30 cellular contexts compared by ENCODE assay signal in the genomic region with DNA sequence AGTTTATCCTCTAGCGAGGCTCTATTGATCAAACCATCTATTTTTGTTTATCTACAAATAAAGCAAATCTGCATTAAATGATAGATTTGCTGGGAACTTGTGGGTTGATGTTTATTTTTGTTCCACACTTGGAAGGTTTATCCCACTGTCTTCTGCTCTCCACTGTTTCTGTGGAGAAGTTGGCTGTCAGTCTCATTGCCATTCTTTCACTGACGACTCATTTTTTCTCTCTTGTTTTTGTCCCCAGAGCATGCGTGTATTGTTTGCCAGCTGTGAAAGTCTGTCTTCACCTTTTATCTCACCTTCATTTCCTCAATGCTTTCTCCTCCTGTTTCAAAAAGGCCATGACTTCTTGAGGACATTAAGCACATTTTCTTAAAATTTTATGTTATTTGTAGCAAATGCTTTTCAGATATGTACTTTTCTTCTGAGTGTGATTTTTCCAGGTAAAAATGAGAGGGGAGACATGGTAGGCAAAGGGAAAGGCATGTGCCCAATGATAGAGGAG. TPM values are rescaled to one million over a fixed set of nuclear protein-coding genes. Genes with fewer than 3 reads are reported as not detected.
"Had no signal": no experiment of that assay in that cellular context is flagged by ENCODE, and none has a peak within 500 bp of the region (broad histone marks: within the 10 kb centered on the region; RNA-seq: fewer than 3 reads in every experiment).

No MANE protein-coding gene starts in this region.

- ATAC-seq: activated naive CD4-positive, alpha-beta T cell treated with anti-CD3 and anti-CD28 coated beads, Interleukin-2, amount 50 U/mL, for 72 hours; activated T-cell treated with anti-CD3 and anti-CD28 coated beads, Interleukin-2, amount 50 U/mL, for 72 hours; esophagus mucosa; heart left ventricle had no signal

- H3K27ac Mint-ChIP-seq: activated CD4-positive, alpha-beta memory T cell treated with anti-CD3 and anti-CD28 coated beads, Interleukin-2, amount 10 ng/mL, durations not matched to agents 7 days and 5 days; activated CD4-positive, alpha-beta T cell treated with anti-CD3 and anti-CD28 coated beads, Interleukin-2, amount 10 ng/mL, durations not matched to agents 7 days and 5 days; activated naive CD4-positive, alpha-beta T cell treated with anti-CD3 and anti-CD28 coated beads, Interleukin-2, amount 10 ng/mL, durations not matched to agents 7 days and 5 days; activated naive CD4-positive, alpha-beta T cell treated with anti-CD3 and anti-CD28 coated beads, Interleukin-2, amount 50 U/mL, for 72 hours; activated naive CD8-positive, alpha-beta T cell treated with anti-CD3 and anti-CD28 coated beads, Interleukin-2, amount 10 ng/mL, durations not matched to agents 7 days and 5 days; activated T-cell treated with anti-CD3 and anti-CD28 coated beads, Interleukin-2, amount 50 U/mL, for 24 hours; activated T-cell treated with anti-CD3 and anti-CD28 coated beads, Interleukin-2, amount 50 U/mL, for 72 hours; brain had no signal

- H3K4me1 ChIP-seq: ascending aorta, breast epithelium, colonic mucosa, heart left ventricle had no signal

- H3K36me3 ChIP-seq: ascending aorta, breast epithelium, cardiac muscle cell, colonic mucosa, heart left ventricle had no signal

- DNase-seq: activated CD4-positive, alpha-beta memory T cell treated with anti-CD3 and anti-CD28 coated beads, Interleukin-2, amount 10 ng/mL, durations not matched to agents 7 days and 5 days; activated CD4-positive, alpha-beta T cell treated with anti-CD3 and anti-CD28 coated beads for 1 hour; activated CD4-positive, alpha-beta T cell treated with anti-CD3 and anti-CD28 coated beads for 4 hours; activated CD4-positive, alpha-beta T cell treated with anti-CD3 and anti-CD28 coated beads, Interleukin-2, amount 10 ng/mL, durations not matched to agents 7 days and 5 days; activated CD4-positive, alpha-beta T cell treated with anti-CD3 and anti-CD28 coated beads, Interleukin-2, amount 50 U/mL, for 4 hours; activated CD8-positive, alpha-beta memory T cell treated with anti-CD3 and anti-CD28 coated beads, Interleukin-2, amount 50 U/mL, for 48 hours; activated gamma-delta T cell; activated naive CD4-positive, alpha-beta T cell; activated naive CD4-positive, alpha-beta T cell treated with anti-CD3 and anti-CD28 coated beads, Interleukin-2, amount 10 ng/mL, durations not matched to agents 7 days and 5 days; activated naive CD8-positive, alpha-beta T cell treated with anti-CD3 and anti-CD28 coated beads, Interleukin-2, amount 10 ng/mL, durations not matched to agents 7 days and 5 days; activated T-cell treated with anti-CD3 and anti-CD28 coated beads for 4 hours; activated T-cell treated with anti-CD3 and anti-CD28 coated beads, Interleukin-2, amount 50 U/mL, for 24 hours; activated T-cell treated with anti-CD3 and anti-CD28 coated beads, Interleukin-2, amount 50 U/mL, for 72 hours; central memory CD4-positive, alpha-beta T cell; cerebellar nuclear complex; colonic mucosa; effector CD8-positive, alpha-beta T cell; foreskin fibroblast; glutamatergic neuron; heart left ventricle; T-helper 2 cell had no signal

- H3K27ac ChIP-seq: ascending aorta, breast epithelium, cardiac muscle cell, colonic mucosa, heart left ventricle had no signal

- FAIRE-seq: endometrium, frontal cortex had no signal

- H3K4me3 Mint-ChIP-seq: activated CD4-positive, alpha-beta memory T cell treated with anti-CD3 and anti-CD28 coated beads, Interleukin-2, amount 10 ng/mL, durations not matched to agents 7 days and 5 days; activated CD4-positive, alpha-beta T cell treated with anti-CD3 and anti-CD28 coated beads, Interleukin-2, amount 10 ng/mL, durations not matched to agents 7 days and 5 days; activated naive CD4-positive, alpha-beta T cell treated with anti-CD3 and anti-CD28 coated beads, Interleukin-2, amount 10 ng/mL, durations not matched to agents 7 days and 5 days; activated naive CD8-positive, alpha-beta T cell treated with anti-CD3 and anti-CD28 coated beads, Interleukin-2, amount 10 ng/mL, durations not matched to agents 7 days and 5 days; activated T-cell treated with anti-CD3 and anti-CD28 coated beads, Interleukin-2, amount 50 U/mL, for 24 hours; activated T-cell treated with anti-CD3 and anti-CD28 coated beads, Interleukin-2, amount 50 U/mL, for 72 hours; brain had no signal

- H3K9me3 ChIP-seq: colonic mucosa had no signal

- H3K36me3 Mint-ChIP-seq: brain had no signal

- H3K4me1 Mint-ChIP-seq: activated CD4-positive, alpha-beta memory T cell treated with anti-CD3 and anti-CD28 coated beads, Interleukin-2, amount 10 ng/mL, durations not matched to agents 7 days and 5 days; activated CD4-positive, alpha-beta T cell treated with anti-CD3 and anti-CD28 coated beads, Interleukin-2, amount 10 ng/mL, durations not matched to agents 7 days and 5 days; activated naive CD4-positive, alpha-beta T cell treated with anti-CD3 and anti-CD28 coated beads, Interleukin-2, amount 10 ng/mL, durations not matched to agents 7 days and 5 days; activated naive CD8-positive, alpha-beta T cell treated with anti-CD3 and anti-CD28 coated beads, Interleukin-2, amount 10 ng/mL, durations not matched to agents 7 days and 5 days had no signal

- H3K4me3 ChIP-seq: ascending aorta, breast epithelium, cardiac muscle cell, colonic mucosa, heart left ventricle had no signal

- H3K27me3 ChIP-seq: ascending aorta, breast epithelium, cardiac muscle cell, colonic mucosa, heart left ventricle had no signal

RNA-seq across cellular contexts. Expression of gene INAVA, which starts 52.4 kb away (rescaled TPM):
- total RNA-seq: activated CD4-positive, alpha-beta T cell treated with anti-CD3 and anti-CD28 coated beads, Interleukin-2, amount 10 ng/mL, durations not matched to agents 7 days and 5 days; activated T-cell treated with anti-CD3 and anti-CD28 coated beads, Interleukin-2, amount 50 U/mL, for 72 hours; ascending aorta; dermis microvascular lymphatic vessel endothelial cell had no signal
